Comparison of ENCODE assay signal across 9 cellular contexts in the genomic region with DNA sequence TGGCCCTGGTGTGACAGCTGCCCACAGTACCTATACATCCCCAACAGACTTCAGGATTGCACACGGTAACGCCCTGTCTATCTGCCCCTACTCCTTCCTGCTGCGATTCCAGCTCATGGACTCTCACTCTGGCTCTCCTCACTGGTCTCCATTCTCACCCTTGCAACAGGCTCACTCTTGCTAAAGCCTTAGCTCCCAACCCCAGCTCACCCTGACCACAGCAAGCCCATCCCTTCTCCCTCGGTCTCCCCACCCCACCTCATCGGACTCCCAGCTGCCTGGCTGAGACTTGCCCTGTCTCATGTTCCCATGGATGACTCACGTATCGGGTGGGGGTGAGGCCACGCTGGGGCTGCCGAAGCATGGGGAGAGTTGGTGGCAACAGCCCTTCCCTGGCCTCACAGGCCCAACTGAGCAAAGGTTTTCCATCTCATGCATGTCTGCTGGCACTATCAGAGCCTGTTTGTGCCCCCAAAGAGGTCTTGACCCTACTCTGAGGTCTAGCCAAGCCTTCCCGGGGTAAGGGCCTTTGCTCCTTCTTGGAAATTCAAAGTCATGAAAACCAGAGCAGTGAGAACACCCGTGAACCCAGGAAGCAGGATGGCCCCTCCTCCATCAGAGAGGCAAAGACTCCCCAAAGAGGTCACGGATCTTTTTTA. TPM values are rescaled to one million over a fixed set of nuclear protein-coding genes. Genes with fewer than 3 reads are reported as not detected.
DNase-seq lines count a peak whose midpoint lies in the region; ATAC-seq, FAIRE-seq and TF ChIP-seq lines count a peak whose summit lies in the region.
"Had no signal": no experiment of that assay in that cellular context is flagged by ENCODE, and none has a peak within 500 bp of the region (broad histone marks: within the 10 kb centered on the region; RNA-seq: fewer than 3 reads in every experiment).

No MANE protein-coding gene starts in this region.

- peaks cover 19% of the 10 kb centered on the region for H3K36me3 ChIP-seq in thoracic aorta

- peaks cover 30 to 74% of the 10 kb centered on the region in 2 donors for H3K4me1 ChIP-seq in thoracic aorta (ENCODE audit: control insufficient read depth in 1 of 2, low read depth in 2 of 2)

- H3K27me3 ChIP-seq in layer of hippocampus (ENCODE audit: control insufficient read depth, insufficient read depth, low read length) (no peaks in the 10 kb centered on the region), thoracic aorta (replicated peaks; ENCODE audit: insufficient read depth) (no peaks in the 10 kb centered on the region)

- peak; percentile 77 for ATAC-seq in thoracic aorta (ENCODE audit: insufficient number of reproducible peaks, low FRiP score, low read depth)
- ATAC-seq in HG03039 (IDR thresholded peaks at IDR 0.05; ENCODE audit: unreplicated experiment) = no peak

- no peak for TF ChIP-seq CTCF in thoracic aorta (IDR thresholded peaks at IDR 0.05)
- TF ChIP-seq CTCF in D721Med (IDR thresholded peaks at IDR 0.05; ENCODE audit: insufficient read depth, missing control alignments) = no peak

- DNase-seq in HT-29 (ENCODE audit: low spot score) (peak; percentile 87), brain pericyte (ENCODE audit: low read depth, low spot score) (peak; percentile 93), thoracic aorta (ENCODE audit: low spot score) (peak; percentile 85), T-helper 2 cell (no peak), D721Med (ENCODE audit: insufficient read length, low spot score) (no peak)
- DNase-seq in activated CD8-positive, alpha-beta memory T cell treated with anti-CD3 and anti-CD28 coated beads, Interleukin-2, amount 50 U/mL, for 4 hours = no peak

- H3K27ac ChIP-seq in layer of hippocampus (ENCODE audit: low read depth, low read length) = peak overlapping the region; percentile 81
- H3K27ac ChIP-seq in thoracic aorta = peak overlapping the region; percentile 95 to 97
- H3K27ac ChIP-seq: KMS-11 had no signal

- H3K9me3 ChIP-seq in thoracic aorta = no peaks in the 10 kb centered on the region

- no peak for FAIRE-seq in D721Med (lab: Jason Lieb, UNC)

- H3K4me3 ChIP-seq in thoracic aorta = peak overlapping the region; percentile 30

RNA-seq across cellular contexts. Expression of gene PHLDA3, which starts 7.1 kb away (rescaled TPM):
- 39.4 and 49.4 TPM in 2 replicates for total RNA-seq in HT-29 (2014; rRNA removed; shearing (Covaris generic))
- total RNA-seq in thoracic aorta = 100 to 1,000 TPM in 1 of 2 donors, 10 to 100 TPM in 1; 65.7 to 134 TPM

RNA-seq across cellular contexts. Expression of gene TNNI1, which starts 40.4 kb away (rescaled TPM):
- not detected in 2 replicates for total RNA-seq in HT-29 (2014; rRNA removed; shearing (Covaris generic))
- total RNA-seq in thoracic aorta = 1 to 10 TPM in 1 of 2 donors, not detected in 1; 1.2 TPM

RNA-seq across cellular contexts. Expression of gene CSRP1, which starts 45.0 kb away (rescaled TPM):
- total RNA-seq in HT-29 (2014; rRNA removed; shearing (Covaris generic)) = 183 and 213 TPM in 2 replicates
- 1,000 to 10,000 TPM; 2,051 to 3,060 TPM for total RNA-seq in thoracic aorta

Comparison
In these comparisons a context has a peak if more than half of its experiments do, and no peak if none do; other contexts are left out.
1. DNase-seq: peak in HT-29 (single experiment), brain pericyte (single experiment) and thoracic aorta (single experiment); none in activated CD8-positive, alpha-beta memory T cell treated with anti-CD3 and anti-CD28 coated beads, Interleukin-2, amount 50 U/mL, for 4 hours (single experiment), T-helper 2 cell (0 of 5) and D721Med (single experiment).